ENCODE assay signal across 27 cellular contexts in the genomic region with DNA sequence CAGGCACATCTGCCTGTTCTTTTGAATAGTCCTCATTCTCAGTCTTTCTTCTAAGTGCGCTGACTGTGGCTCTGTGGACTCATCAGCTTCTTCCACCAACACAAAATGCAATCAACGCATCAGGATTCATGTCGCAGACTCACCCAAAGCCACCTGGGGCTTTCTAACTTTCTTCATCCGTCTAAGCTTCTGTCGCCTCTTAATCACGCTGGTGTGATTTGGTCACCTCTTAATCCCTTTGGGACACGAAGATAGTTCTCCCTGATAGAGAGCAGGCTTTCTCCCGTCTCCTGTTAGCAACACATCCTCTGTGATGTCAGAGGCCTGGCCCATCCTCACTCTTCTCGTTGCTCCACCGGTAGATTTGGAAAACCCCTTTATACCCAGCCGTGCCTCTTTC.
"Had no signal": no experiment of that assay in that cellular context is flagged by ENCODE, and none has a peak within 500 bp of the region (broad histone marks: within the 10 kb centered on the region; RNA-seq: fewer than 3 reads in every experiment).

No MANE protein-coding gene starts in this region.

- H3K36me3 Mint-ChIP-seq: activated naive CD4-positive, alpha-beta T cell treated with anti-CD3 and anti-CD28 coated beads, Interleukin-2, amount 10 ng/mL, durations not matched to agents 7 days and 5 days; activated naive CD4-positive, alpha-beta T cell treated with anti-CD3 and anti-CD28 coated beads, Interleukin-2, amount 50 U/mL, for 72 hours; activated naive CD8-positive, alpha-beta T cell treated with anti-CD3 and anti-CD28 coated beads, Interleukin-2, amount 10 ng/mL, durations not matched to agents 7 days and 5 days; WTC11 had no signal

- H3K27me3 Mint-ChIP-seq: activated CD4-positive, alpha-beta memory T cell treated with anti-CD3 and anti-CD28 coated beads, Interleukin-2, amount 10 ng/mL, durations not matched to agents 7 days and 5 days; activated CD4-positive, alpha-beta T cell treated with anti-CD3 and anti-CD28 coated beads, Interleukin-2, amount 10 ng/mL, durations not matched to agents 7 days and 5 days had no signal

- H3K36me3 ChIP-seq: brain microvascular endothelial cell had no signal

- DNase-seq: activated CD4-positive, alpha-beta memory T cell treated with anti-CD3 and anti-CD28 coated beads, Interleukin-2, amount 10 ng/mL, durations not matched to agents 7 days and 5 days; activated CD4-positive, alpha-beta T cell treated with anti-CD3 and anti-CD28 coated beads for 1 hour; activated CD4-positive, alpha-beta T cell treated with anti-CD3 and anti-CD28 coated beads for 4 hours; activated CD4-positive, alpha-beta T cell treated with anti-CD3 and anti-CD28 coated beads, Interleukin-2, amount 10 ng/mL, durations not matched to agents 7 days and 5 days; activated CD4-positive, alpha-beta T cell treated with anti-CD3 and anti-CD28 coated beads, Interleukin-2, amount 50 U/mL, for 4 hours; activated CD8-positive, alpha-beta memory T cell treated with anti-CD3 and anti-CD28 coated beads, Interleukin-2, amount 50 U/mL, for 48 hours; activated gamma-delta T cell; activated naive CD4-positive, alpha-beta T cell; activated naive CD4-positive, alpha-beta T cell treated with anti-CD3 and anti-CD28 coated beads, Interleukin-2, amount 10 ng/mL, durations not matched to agents 7 days and 5 days; activated naive CD8-positive, alpha-beta T cell treated with anti-CD3 and anti-CD28 coated beads, Interleukin-2, amount 10 ng/mL, durations not matched to agents 7 days and 5 days; activated T-cell treated with anti-CD3 and anti-CD28 coated beads for 4 hours; activated T-cell treated with anti-CD3 and anti-CD28 coated beads, Interleukin-2, amount 50 U/mL, for 24 hours; activated T-cell treated with anti-CD3 and anti-CD28 coated beads, Interleukin-2, amount 50 U/mL, for 72 hours; anterior cingulate cortex; brain microvascular endothelial cell; caudate nucleus; cortex of kidney; dermis blood vessel endothelial cell; effector CD4-positive, alpha-beta T cell; effector memory CD8-positive, alpha-beta T cell; foreskin fibroblast; head of caudate nucleus; T-helper 1 cell; T-helper 17 cell had no signal

- H3K27ac ChIP-seq: brain microvascular endothelial cell, epithelial cell of prostate had no signal

- H3K4me1 Mint-ChIP-seq: activated CD4-positive, alpha-beta memory T cell treated with anti-CD3 and anti-CD28 coated beads, Interleukin-2, amount 10 ng/mL, durations not matched to agents 7 days and 5 days; activated CD4-positive, alpha-beta T cell treated with anti-CD3 and anti-CD28 coated beads, Interleukin-2, amount 10 ng/mL, durations not matched to agents 7 days and 5 days; activated naive CD4-positive, alpha-beta T cell treated with anti-CD3 and anti-CD28 coated beads, Interleukin-2, amount 10 ng/mL, durations not matched to agents 7 days and 5 days; activated naive CD8-positive, alpha-beta T cell treated with anti-CD3 and anti-CD28 coated beads, Interleukin-2, amount 10 ng/mL, durations not matched to agents 7 days and 5 days; T-helper 17 cell had no signal

- H3K27me3 ChIP-seq: brain microvascular endothelial cell had no signal

- H3K4me3 Mint-ChIP-seq: activated CD4-positive, alpha-beta memory T cell treated with anti-CD3 and anti-CD28 coated beads, Interleukin-2, amount 10 ng/mL, durations not matched to agents 7 days and 5 days; activated CD4-positive, alpha-beta T cell treated with anti-CD3 and anti-CD28 coated beads, Interleukin-2, amount 10 ng/mL, durations not matched to agents 7 days and 5 days; activated naive CD4-positive, alpha-beta T cell treated with anti-CD3 and anti-CD28 coated beads, Interleukin-2, amount 10 ng/mL, durations not matched to agents 7 days and 5 days; activated naive CD8-positive, alpha-beta T cell treated with anti-CD3 and anti-CD28 coated beads, Interleukin-2, amount 10 ng/mL, durations not matched to agents 7 days and 5 days; activated T-cell treated with anti-CD3 and anti-CD28 coated beads, Interleukin-2, amount 50 U/mL, for 24 hours; activated T-cell treated with anti-CD3 and anti-CD28 coated beads, Interleukin-2, amount 50 U/mL, for 72 hours; effector memory CD8-positive, alpha-beta T cell; T-helper 17 cell; WTC11 had no signal

- H3K27ac Mint-ChIP-seq: activated CD4-positive, alpha-beta memory T cell treated with anti-CD3 and anti-CD28 coated beads, Interleukin-2, amount 10 ng/mL, durations not matched to agents 7 days and 5 days; activated CD4-positive, alpha-beta T cell treated with anti-CD3 and anti-CD28 coated beads, Interleukin-2, amount 10 ng/mL, durations not matched to agents 7 days and 5 days; activated naive CD4-positive, alpha-beta T cell treated with anti-CD3 and anti-CD28 coated beads, Interleukin-2, amount 10 ng/mL, durations not matched to agents 7 days and 5 days; activated naive CD4-positive, alpha-beta T cell treated with anti-CD3 and anti-CD28 coated beads, Interleukin-2, amount 50 U/mL, for 72 hours; activated naive CD8-positive, alpha-beta T cell treated with anti-CD3 and anti-CD28 coated beads, Interleukin-2, amount 10 ng/mL, durations not matched to agents 7 days and 5 days; activated T-cell treated with anti-CD3 and anti-CD28 coated beads, Interleukin-2, amount 50 U/mL, for 24 hours; activated T-cell treated with anti-CD3 and anti-CD28 coated beads, Interleukin-2, amount 50 U/mL, for 72 hours; T-helper 17 cell; WTC11 had no signal

- H3K9me3 Mint-ChIP-seq: activated CD4-positive, alpha-beta memory T cell treated with anti-CD3 and anti-CD28 coated beads, Interleukin-2, amount 10 ng/mL, durations not matched to agents 7 days and 5 days; activated CD4-positive, alpha-beta T cell treated with anti-CD3 and anti-CD28 coated beads, Interleukin-2, amount 10 ng/mL, durations not matched to agents 7 days and 5 days; activated naive CD4-positive, alpha-beta T cell treated with anti-CD3 and anti-CD28 coated beads, Interleukin-2, amount 10 ng/mL, durations not matched to agents 7 days and 5 days; activated naive CD4-positive, alpha-beta T cell treated with anti-CD3 and anti-CD28 coated beads, Interleukin-2, amount 50 U/mL, for 72 hours; activated naive CD8-positive, alpha-beta T cell treated with anti-CD3 and anti-CD28 coated beads, Interleukin-2, amount 10 ng/mL, durations not matched to agents 7 days and 5 days; activated T-cell treated with anti-CD3 and anti-CD28 coated beads, Interleukin-2, amount 50 U/mL, for 24 hours; activated T-cell treated with anti-CD3 and anti-CD28 coated beads, Interleukin-2, amount 50 U/mL, for 72 hours; effector memory CD8-positive, alpha-beta T cell; WTC11 had no signal
